ENCODE assay signal across 20 cellular contexts in the genomic region with DNA sequence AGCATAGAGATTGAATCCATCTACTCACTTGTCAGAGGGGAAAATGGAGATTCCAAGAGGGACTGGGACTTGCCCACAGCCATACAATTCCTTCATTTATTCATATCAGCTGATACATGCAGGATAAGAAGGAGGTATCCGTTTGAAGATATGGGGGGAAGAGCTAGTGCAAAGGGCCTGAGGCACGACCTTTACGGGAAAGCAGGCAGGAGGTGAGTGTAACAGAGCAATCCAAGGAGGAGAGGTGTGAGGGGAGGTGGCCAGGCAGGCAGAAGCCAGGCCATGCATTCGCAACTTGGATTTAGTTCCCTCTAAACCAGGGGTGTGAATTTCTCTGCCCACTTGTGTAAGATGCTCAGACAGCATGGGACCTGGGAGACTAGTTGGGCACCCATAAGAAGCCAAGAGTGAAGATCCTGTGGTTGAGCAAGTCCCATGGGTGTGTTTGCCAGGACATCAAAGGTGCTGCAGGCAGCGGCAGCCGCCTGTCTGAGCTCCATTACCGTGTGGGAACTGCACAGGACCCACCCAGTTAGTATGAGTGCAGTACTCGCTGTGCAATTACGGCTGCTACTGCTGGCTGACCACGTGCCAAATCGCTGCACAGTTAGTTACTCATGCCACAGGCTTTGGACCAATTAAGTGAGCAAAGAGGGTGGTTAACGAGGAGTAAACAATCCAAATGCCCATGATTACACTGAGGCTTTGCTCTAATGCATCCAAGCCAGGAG. TPM values are rescaled to one million over a fixed set of nuclear protein-coding genes. Genes with fewer than 3 reads are reported as not detected.
A peak's percentile ranks its signal among the peaks of the same experiment; 100 is the strongest.
DNase-seq lines count a peak whose midpoint lies in the region; ATAC-seq and TF ChIP-seq lines count a peak whose summit lies in the region.
"Had no signal": no experiment of that assay in that cellular context is flagged by ENCODE, and none has a peak within 500 bp of the region (broad histone marks: within the 10 kb centered on the region; RNA-seq: fewer than 3 reads in every experiment).

No MANE protein-coding gene starts in this region.

- no peak for ATAC-seq in GM21576 (IDR thresholded peaks at IDR 0.05; ENCODE audit: unreplicated experiment)
- ATAC-seq: sciatic nerve had no signal

- 44 to 50% methylated on average over 8 to 12 of the region's 12 CpGs for WGBS in esophagus squamous epithelium, 2 donors

- H3K36me3 ChIP-seq in esophagus squamous epithelium = no peaks in the 10 kb centered on the region
- H3K36me3 ChIP-seq: heart right ventricle, MG63, neural progenitor cell, SJSA1 had no signal

- H3K9me3 ChIP-seq in esophagus squamous epithelium = no peaks in the 10 kb centered on the region
- H3K9me3 ChIP-seq: MG63, SJSA1 had no signal

- TF ChIP-seq CTCF in esophagus squamous epithelium (IDR thresholded peaks at IDR 0.05) = no peak

- peaks cover 0 to 4% (median 0%) of the 10 kb centered on the region in 4 donors for H3K27me3 ChIP-seq in esophagus squamous epithelium
- H3K27me3 ChIP-seq: neural progenitor cell had no signal

- TF ChIP-seq POLR2A in esophagus squamous epithelium (IDR thresholded peaks at IDR 0.05) = no peak

- H3K4me1 ChIP-seq in esophagus squamous epithelium = peaks cover 34 to 92% (median 46%) of the 10 kb centered on the region in 3 donors

- DNase-seq in AG20443 (ENCODE audit: low spot score) (peak; percentile 32), H4 (ENCODE audit: low spot score) (peak; percentile 74), NCI-H748 (lab: John Stamatoyannopoulos, UW; ENCODE audit: unreplicated experiment) (peak; percentile 90), esophagus squamous epithelium (lab: John Stamatoyannopoulos, UW) (no peak), NCI-H446 treated with DMSO at 0.1 percent for 48 hours (lab: John Stamatoyannopoulos, UW) (no peak), D341Med (ENCODE audit: low spot score) (no peak)
- DNase-seq in activated CD4-positive, alpha-beta T cell treated with anti-CD3 and anti-CD28 coated beads for 1 hour = no peak
- DNase-seq: activated CD4-positive, alpha-beta T cell treated with anti-CD3 and anti-CD28 coated beads for 4 hours; activated CD8-positive, alpha-beta memory T cell treated with anti-CD3 and anti-CD28 coated beads, Interleukin-2, amount 50 U/mL, for 48 hours; activated naive CD4-positive, alpha-beta T cell treated with anti-CD3 and anti-CD28 coated beads, Interleukin-2, amount 10 ng/mL, durations not matched to agents 7 days and 5 days; GDM1; heart right ventricle; islet precursor cell; MG63; NCI-H226; T-helper 9 cell had no signal

- intact Hi-C loops in esophagus squamous epithelium (cut with DNase I) = no loop called here

- peak overlapping the region; percentile 5 to 88 (median 62) for H3K27ac ChIP-seq in esophagus squamous epithelium
- H3K27ac ChIP-seq: heart right ventricle, neural progenitor cell, SJSA1 had no signal

- H3K4me3 ChIP-seq in esophagus squamous epithelium = no peak overlapping the region
- H3K4me3 ChIP-seq: heart right ventricle, MG63, neural progenitor cell, SJSA1 had no signal

RNA-seq across cellular contexts. Expression of a gene that starts 31.4 kb away (rescaled TPM):
- 0.06 and 0.10 TPM in 2 replicates for total RNA-seq in H4 (2014; rRNA removed; shearing (Covaris generic))
- total RNA-seq in esophagus squamous epithelium = 100 to 1,000 TPM in 1 of 4 donors, 10 to 100 TPM in 3; 86.5 to 117 (median 99.0) TPM

Comparison
In these comparisons a context has a peak if more than half of its experiments do, and no peak if none do; other contexts are left out.
1. DNase-seq: peak in AG20443 (single experiment), H4 (single experiment) and NCI-H748 (single experiment); none in esophagus squamous epithelium (single experiment), NCI-H446 treated with DMSO at 0.1 percent for 48 hours (single experiment), activated CD4-positive, alpha-beta T cell treated with anti-CD3 and anti-CD28 coated beads for 1 hour (single experiment) and D341Med (single experiment).
2. RNA of a gene that starts 31.4 kb away (total RNA-seq): 86.5 to 117 TPM in esophagus squamous epithelium; 0.06 to 0.10 TPM in H4; every median in the first group is over 10 times any median in the second.